Comparison of ENCODE assay signal across 15 cellular contexts in the genomic region with DNA sequence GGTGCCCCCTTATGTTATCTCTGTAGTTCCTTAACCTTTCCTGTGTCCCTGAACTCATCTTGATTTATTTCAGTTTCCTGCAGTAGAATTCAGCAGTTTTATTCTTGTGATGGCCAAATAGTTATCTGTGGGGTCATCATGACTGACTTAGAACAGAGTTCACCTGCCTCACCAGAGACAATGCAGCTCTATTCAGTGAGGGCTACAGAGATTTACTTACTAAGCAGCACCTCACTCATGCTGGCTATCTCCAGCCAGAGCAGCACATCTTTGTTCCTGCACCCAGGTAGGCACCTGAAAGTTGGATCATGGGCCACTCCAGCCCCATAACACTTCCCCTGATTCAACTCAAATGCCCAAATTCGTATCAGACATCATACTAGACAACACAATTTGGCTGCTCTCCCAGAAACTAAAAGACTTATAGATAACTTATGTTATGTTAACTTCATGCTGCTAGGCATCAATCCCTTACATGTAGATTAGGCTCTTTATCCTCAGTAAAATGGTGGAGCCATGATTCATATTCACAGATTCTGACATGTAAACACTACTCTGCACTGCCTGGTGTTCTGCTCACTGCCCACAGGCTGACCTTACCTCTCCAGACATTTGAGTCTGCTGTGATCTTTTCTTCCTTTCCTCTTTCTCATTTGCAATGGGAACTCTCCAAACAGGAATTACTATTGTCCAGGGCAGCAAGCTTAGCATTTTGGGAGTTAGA. TPM values are rescaled to one million over a fixed set of nuclear protein-coding genes. Genes with fewer than 3 reads are reported as not detected.
DNase-seq lines count a peak whose midpoint lies in the region; ATAC-seq, FAIRE-seq and TF ChIP-seq lines count a peak whose summit lies in the region.
"Had no signal": no experiment of that assay in that cellular context is flagged by ENCODE, and none has a peak within 500 bp of the region (broad histone marks: within the 10 kb centered on the region; RNA-seq: fewer than 3 reads in every experiment).

No MANE protein-coding gene starts in this region.

- no peak overlapping the region for H4K91ac ChIP-seq in H9 (ENCODE audit: insufficient read length, low read depth, low read length)

- no peak overlapping the region for H3K4ac ChIP-seq in H9 (ENCODE audit: low read depth, low read length)

- H3T11ph ChIP-seq in H9 (ENCODE audit: low read length): no peak overlapping the region

- peaks cover 40% of the 10 kb centered on the region for H3K27me3 Mint-ChIP-seq in osteocyte (ENCODE audit: unreplicated experiment)
- no peaks in the 10 kb centered on the region; the same call in none of the 2 replicates for H3K27me3 Mint-ChIP-seq in H9 (ENCODE audit: low read depth)
- H3K27me3 Mint-ChIP-seq in chondrocyte (ENCODE audit: low read depth): peaks cover 15% of the 10 kb centered on the region

- H2BK120ac ChIP-seq in H9 (ENCODE audit: low read depth, low read length, poor library complexity, severe bottlenecking): no peak overlapping the region

- H3K4me1 Mint-ChIP-seq in osteocyte (ENCODE audit: unreplicated experiment): no peaks in the 10 kb centered on the region
- H3K4me1 Mint-ChIP-seq in H9: 0 out of 4 replicates have a peak, but pooled peaks cover 2% of the 10 kb centered on the region in 2 experiments
- H3K4me1 Mint-ChIP-seq in chondrocyte (ENCODE audit: low read depth): no peaks in the 10 kb centered on the region

- no peaks in the 10 kb centered on the region for H3K36me3 ChIP-seq in BLaER1 treated with 17β-estradiol and CSF1 and Interleukin-3, amounts not matched to agents 10 nM and 100 nM
- no peaks in the 10 kb centered on the region for H3K36me3 ChIP-seq in bronchial epithelial cell (ENCODE audit: control insufficient read depth, insufficient read depth, low read length)
- H3K36me3 ChIP-seq: HAP-1 had no signal

- H3K9ac ChIP-seq in BLaER1 treated with 17β-estradiol and CSF1 and Interleukin-3, amounts not matched to agents 10 nM and 100 nM: no peak overlapping the region
- H3K9ac ChIP-seq in H9 (ENCODE audit: extremely low read depth, insufficient read length, low read length): no peak overlapping the region

- no peak overlapping the region for H2BK20ac ChIP-seq in H9 (ENCODE audit: low read depth, low read length, poor library complexity, severe bottlenecking)

- H3K56ac ChIP-seq in H9 (ENCODE audit: insufficient read length, low read depth, low read length): no peak overlapping the region

- H3K27me3 ChIP-seq in BLaER1 treated with 17β-estradiol and CSF1 and Interleukin-3, amounts not matched to agents 10 nM and 100 nM: no peaks in the 10 kb centered on the region
- H3K27me3 ChIP-seq in bronchial epithelial cell (ENCODE audit: control insufficient read depth, insufficient read depth, low read length) (no peaks in the 10 kb centered on the region), foreskin keratinocyte (peaks cover 11% of the 10 kb centered on the region), H9 (ENCODE audit: insufficient read depth, low read length) (no peaks in the 10 kb centered on the region)

- H2AFZ ChIP-seq in H9 (ENCODE audit: low read length): no peak overlapping the region

- H2AK5ac ChIP-seq in H9 (ENCODE audit: insufficient read length, low read length): no peak overlapping the region

- DNase-seq in NCI-H82 (lab: John Stamatoyannopoulos, UW) (peak; percentile 66), bronchial epithelial cell (ENCODE audit: low read depth) (peak; percentile 14), foreskin keratinocyte (no peak), osteocyte (ENCODE audit: extremely low spot score, unreplicated experiment) (no peak), H9 (no peak), chondrocyte (ENCODE audit: low spot score) (no peak)
- DNase-seq: Caco-2, DMS153, GF-D8, NCI-H1105, NCI-H510A had no signal

- peaks cover 16 to 40% (median 30%) of the 10 kb centered on the region in 10 experiments for H3K4me1 ChIP-seq in BLaER1 treated with 17β-estradiol and CSF1 and Interleukin-3, amounts not matched to agents 10 nM and 100 nM
- no peaks in the 10 kb centered on the region for H3K4me1 ChIP-seq in foreskin keratinocyte
- H3K4me1 ChIP-seq in H9 (ENCODE audit: insufficient read depth, low read length): no peaks in the 10 kb centered on the region
- H3K4me1 ChIP-seq: Caco-2, HAP-1 had no signal

- H3K23me2 ChIP-seq in H9 (ENCODE audit: insufficient read length, low read depth, low read length, poor library complexity, severe bottlenecking): no peaks in the 10 kb centered on the region

- peak; percentile 44 for ATAC-seq in foreskin keratinocyte
- ATAC-seq in GM19455 (IDR thresholded peaks at IDR 0.05; ENCODE audit: unreplicated experiment): no peak

- no peaks in the 10 kb centered on the region for H3K79me1 ChIP-seq in H9 (ENCODE audit: insufficient read depth, low read depth, low read length, poor library complexity, severe bottlenecking)

- TF ChIP-seq CTCF in bronchial epithelial cell (IDR thresholded peaks at IDR 0.05; ENCODE audit: insufficient read depth, low read length, severe bottlenecking) (no peak), foreskin keratinocyte (conservative IDR thresholded peaks at IDR 0.05) (no peak), osteocyte (IDR thresholded peaks at IDR 0.05) (no peak), H9 (conservative IDR thresholded peaks at IDR 0.05) (no peak), chondrocyte (IDR thresholded peaks at IDR 0.05) (no peak)

- no peak overlapping the region for H4K8ac ChIP-seq in H9 (replicated peaks; ENCODE audit: insufficient read length, low read depth, low read length)

- no peak overlapping the region for H3K14ac ChIP-seq in H9 (ENCODE audit: insufficient read depth, low read length)

- no CpG with 5 or more reads among the region's 1 CpG for WGBS in H9 (ENCODE audit: extremely low coverage, insufficient read length, low lambda C conversion rate)

- H2BK15ac ChIP-seq in H9 (ENCODE audit: low read depth, low read length): no peak overlapping the region

- H3K79me2 ChIP-seq in H9 (ENCODE audit: insufficient read depth, low read length): no peaks in the 10 kb centered on the region

- H3K27ac Mint-ChIP-seq in osteocyte (ENCODE audit: unreplicated experiment) (no peak overlapping the region), H9 (peak overlapping the region in 1 of 3 experiments; percentile 74; a peak in 1 of 7 replicates), chondrocyte (ENCODE audit: unreplicated experiment) (no peak overlapping the region)

- H4K20me1 ChIP-seq in BLaER1 treated with 17β-estradiol and CSF1 and Interleukin-3, amounts not matched to agents 10 nM and 100 nM: no peaks in the 10 kb centered on the region
- no peaks in the 10 kb centered on the region for H4K20me1 ChIP-seq in H9 (ENCODE audit: control insufficient read depth, insufficient read depth, insufficient read length)

- no peak for FAIRE-seq in bronchial epithelial cell (lab: Jason Lieb, UNC)

- H3K4me3 ChIP-seq in BLaER1 treated with 17β-estradiol and CSF1 and Interleukin-3, amounts not matched to agents 10 nM and 100 nM: no peak overlapping the region
- H3K4me3 ChIP-seq in bronchial epithelial cell (ENCODE audit: low read depth, low read length): no peak overlapping the region
- H3K4me3 ChIP-seq: HAP-1 had no signal

- H4K5ac ChIP-seq in H9 (ENCODE audit: insufficient read length, low read depth, low read length): no peak overlapping the region

- H3K9me3 ChIP-seq in BLaER1 treated with 17β-estradiol and CSF1 and Interleukin-3, amounts not matched to agents 10 nM and 100 nM (replicated peaks in 1 of 11): no peaks in the 10 kb centered on the region
- H3K9me3 ChIP-seq in H9 (ENCODE audit: control insufficient read depth, low read depth, low read length): no peaks in the 10 kb centered on the region
- H3K9me3 ChIP-seq: Caco-2, HAP-1 had no signal

- H3K27ac ChIP-seq in BLaER1 treated with 17β-estradiol and CSF1 and Interleukin-3, amounts not matched to agents 10 nM and 100 nM: no peak overlapping the region
- H3K27ac ChIP-seq in foreskin keratinocyte (no peak overlapping the region), H9 (ENCODE audit: insufficient read length, low read depth, low read length) (no peak overlapping the region)

- H2BK5ac ChIP-seq in H9 (ENCODE audit: insufficient read length, low read length): no peak overlapping the region

- H3K36me3 Mint-ChIP-seq in osteocyte (ENCODE audit: unreplicated experiment) (no peaks in the 10 kb centered on the region), H9 (ENCODE audit: insufficient read depth in 1 of 3, low read depth in 3 of 3) (no peaks in the 10 kb centered on the region), chondrocyte (ENCODE audit: low read depth) (no peaks in the 10 kb centered on the region)
- H3K36me3 Mint-ChIP-seq: CD14-positive monocyte had no signal

- H3K9me3 Mint-ChIP-seq in osteocyte (ENCODE audit: unreplicated experiment) (no peaks in the 10 kb centered on the region), H9 (no peaks in the 10 kb centered on the region), chondrocyte (ENCODE audit: low read depth) (no peaks in the 10 kb centered on the region)

- H3K4me3 Mint-ChIP-seq in osteocyte (ENCODE audit: unreplicated experiment): no peak overlapping the region
- H3K4me3 Mint-ChIP-seq in H9: no peak overlapping the region
- no peak overlapping the region for H3K4me3 Mint-ChIP-seq in chondrocyte (ENCODE audit: unreplicated experiment)
- H3K4me3 Mint-ChIP-seq: CD14-positive monocyte had no signal

- no peak overlapping the region for H3K23ac ChIP-seq in H9 (ENCODE audit: insufficient read length, low read depth, low read length)

- no peak overlapping the region for H3K18ac ChIP-seq in H9 (ENCODE audit: insufficient read length, low read depth, low read length)

- peak overlapping the region in 8 of 11 experiments; percentile 37 to 79 (median 62); a peak in 8 of 22 replicates for H3K4me2 ChIP-seq in BLaER1 treated with 17β-estradiol and CSF1 and Interleukin-3, amounts not matched to agents 10 nM and 100 nM
- no peak overlapping the region for H3K4me2 ChIP-seq in H9 (ENCODE audit: insufficient read depth, insufficient read length, low read length)

- no peak overlapping the region for H2BK12ac ChIP-seq in H9 (ENCODE audit: insufficient read length, low read depth, low read length)

RNA-seq across cellular contexts. Expression of a gene that starts 9.3 kb away (rescaled TPM):
- total RNA-seq in bronchial epithelial cell (30.0 and 45.2 TPM in 2 replicates), foreskin keratinocyte (31.0 and 32.4 TPM in 2 replicates), osteocyte (60.5 and 71.9 TPM in 2 replicates), H9 (2021) (25.8 and 31.4 TPM in 2 replicates), chondrocyte (63.6 to 88.0 TPM (median 65.0 TPM) in 3 replicates)
- polyA plus RNA-seq in foreskin keratinocyte: 9.9 and 10.3 TPM in 2 replicates

Comparison
In these comparisons a context has a peak if more than half of its experiments do, and no peak if none do; other contexts are left out.
1. DNase-seq: peak in NCI-H82 (single experiment) and bronchial epithelial cell (single experiment); none in foreskin keratinocyte (0 of 2), osteocyte (single experiment), H9 (single experiment) and chondrocyte (single experiment).